In genomic region chr1:58971629-58972140, GRCh38 we compare ENCODE assay signal across 13 cellular contexts.
DNase-seq lines count a peak whose midpoint lies in the region; ATAC-seq and TF ChIP-seq lines count a peak whose summit lies in the region.
"Had no signal": no experiment of that assay in that cellular context is flagged by ENCODE, and none has a peak within 500 bp of the region (broad histone marks: within the 10 kb centered on the region; RNA-seq: fewer than 3 reads in every experiment).

No MANE protein-coding gene starts in this region.

- H3K36me3 Mint-ChIP-seq in stimulated activated naive B cell treated with anti-CD40 and anti-IgM and Interleukin-4, amounts not matched to agents 10 μg/mL and 1 μg/mL and 100 μg/mL, for 72 hours = no peaks in the 10 kb centered on the region

- TF ChIP-seq EP300 in suprapubic skin (IDR thresholded peaks at IDR 0.05) = no peak

- H3K4me1 Mint-ChIP-seq in stimulated activated naive B cell treated with anti-CD40 and anti-IgM and Interleukin-4, amounts not matched to agents 10 μg/mL and 1 μg/mL and 100 μg/mL, for 72 hours = peaks cover 34 to 43% of the 10 kb centered on the region in 2 donors

- H3K4me1 ChIP-seq in right lobe of liver = peaks cover 0 to 44% (median 14%) of the 10 kb centered on the region in 4 donors
- H3K4me1 ChIP-seq in suprapubic skin = peaks cover 36% of the 10 kb centered on the region

- DNase-seq in NCI-H226 (peak; percentile 67), fibroblast of mammary gland (ENCODE audit: low read depth) (peak; percentile 53), right lobe of liver (peak; percentile 80 to 94 (median 89)), suprapubic skin (ENCODE audit: low spot score in 2 of 2) (peak; percentile 82 to 87), NCI-H82 (lab: John Stamatoyannopoulos, UW) (no peak)
- DNase-seq in stimulated activated naive B cell treated with anti-CD40 and anti-IgM and Interleukin-4, amounts not matched to agents 10 μg/mL and 1 μg/mL and 100 μg/mL, for 72 hours = no peak
- DNase-seq: activated CD4-positive, alpha-beta T cell treated with anti-CD3 and anti-CD28 coated beads for 1 hour; activated T-cell treated with anti-CD3 and anti-CD28 coated beads, Interleukin-2, amount 50 U/mL, for 4 hours; COR-L47; effector memory CD8-positive, alpha-beta T cell; KG1; NCI-H1694 treated with DMSO at 0.1 percent for 48 hours had no signal

- 0% methylated on average over 1 of the region's 4 CpGs for WGBS in right lobe of liver (ENCODE audit: insufficient coverage, low coverage, low lambda C conversion rate, missing lambda C conversion rate)
- WGBS in suprapubic skin = 25% methylated on average over 4 of the region's 4 CpGs

- no peak for TF ChIP-seq CTCF in fibroblast of mammary gland (conservative IDR thresholded peaks at IDR 0.05; ENCODE audit: control insufficient read depth, insufficient read depth, low read depth, low read length)
- TF ChIP-seq CTCF in right lobe of liver (IDR thresholded peaks at IDR 0.05) = no peak
- TF ChIP-seq CTCF in suprapubic skin (IDR thresholded peaks at IDR 0.05) = no peak

- H3K9me3 ChIP-seq in right lobe of liver = no peaks in the 10 kb centered on the region
- H3K9me3 ChIP-seq in suprapubic skin = no peaks in the 10 kb centered on the region

- H3K27me3 ChIP-seq in right lobe of liver = no peaks in the 10 kb centered on the region
- H3K27me3 ChIP-seq in suprapubic skin = no peaks in the 10 kb centered on the region

- ATAC-seq in right lobe of liver (peak; percentile 75 to 94 (median 82)), HG03378 (IDR thresholded peaks at IDR 0.05; ENCODE audit: unreplicated experiment) (no peak)
- ATAC-seq in stimulated activated naive B cell treated with anti-CD40 and anti-IgM and Interleukin-4, amounts not matched to agents 10 μg/mL and 1 μg/mL and 100 μg/mL, for 72 hours (replicated peaks) = no peak
- ATAC-seq: activated T-cell treated with anti-CD3 and anti-CD28 coated beads, Interleukin-2, amount 50 U/mL, for 4 hours; effector memory CD8-positive, alpha-beta T cell had no signal

- H3K4me3 ChIP-seq in fibroblast of mammary gland (ENCODE audit: control insufficient read depth, low read depth, low read length) (no peak overlapping the region), right lobe of liver (no peak overlapping the region), suprapubic skin (no peak overlapping the region)

- H3K27ac ChIP-seq in right lobe of liver (peak overlapping the region; percentile 82 to 96 (median 93)), suprapubic skin (no peak overlapping the region)

- H3K9me3 Mint-ChIP-seq in stimulated activated naive B cell treated with anti-CD40 and anti-IgM and Interleukin-4, amounts not matched to agents 10 μg/mL and 1 μg/mL and 100 μg/mL, for 72 hours = no peaks in the 10 kb centered on the region
- H3K9me3 Mint-ChIP-seq: activated T-cell treated with anti-CD3 and anti-CD28 coated beads, Interleukin-2, amount 50 U/mL, for 4 hours; effector memory CD8-positive, alpha-beta T cell had no signal

- intact Hi-C loops in right lobe of liver (cut with DNase I) = no loop called here

- no peak overlapping the region for H3K4me3 Mint-ChIP-seq in stimulated activated naive B cell treated with anti-CD40 and anti-IgM and Interleukin-4, amounts not matched to agents 10 μg/mL and 1 μg/mL and 100 μg/mL, for 72 hours
- H3K4me3 Mint-ChIP-seq: activated T-cell treated with anti-CD3 and anti-CD28 coated beads, Interleukin-2, amount 50 U/mL, for 4 hours; effector memory CD8-positive, alpha-beta T cell had no signal

- H3K36me3 ChIP-seq in right lobe of liver (no peaks in the 10 kb centered on the region), suprapubic skin (no peaks in the 10 kb centered on the region)

- peak; percentile 60 for TF ChIP-seq POLR2A in right lobe of liver (IDR thresholded peaks at IDR 0.05)
- TF ChIP-seq POLR2A in suprapubic skin (IDR thresholded peaks at IDR 0.05) = no peak

- no peaks in the 10 kb centered on the region for H3K27me3 Mint-ChIP-seq in stimulated activated naive B cell treated with anti-CD40 and anti-IgM and Interleukin-4, amounts not matched to agents 10 μg/mL and 1 μg/mL and 100 μg/mL, for 72 hours
- H3K27me3 Mint-ChIP-seq: effector memory CD8-positive, alpha-beta T cell had no signal

- no peak overlapping the region for H3K27ac Mint-ChIP-seq in stimulated activated naive B cell treated with anti-CD40 and anti-IgM and Interleukin-4, amounts not matched to agents 10 μg/mL and 1 μg/mL and 100 μg/mL, for 72 hours

Comparison
In these comparisons a context has a peak if more than half of its experiments do, and no peak if none do; other contexts are left out.
1. DNase-seq: peak in NCI-H226 (single experiment), fibroblast of mammary gland (single experiment), right lobe of liver (3 of 3) and suprapubic skin (2 of 2); none in stimulated activated naive B cell treated with anti-CD40 and anti-IgM and Interleukin-4, amounts not matched to agents 10 μg/mL and 1 μg/mL and 100 μg/mL, for 72 hours (single experiment) and NCI-H82 (single experiment).
2. ATAC-seq: peak in right lobe of liver (4 of 4); none in stimulated activated naive B cell treated with anti-CD40 and anti-IgM and Interleukin-4, amounts not matched to agents 10 μg/mL and 1 μg/mL and 100 μg/mL, for 72 hours (0 of 2) and HG03378 (single experiment).